Comparison of ENCODE assay signal across 7 cellular contexts in genomic region chr10:7388149-7388548, GRCh38. TPM values are rescaled to one million over a fixed set of nuclear protein-coding genes. Genes with fewer than 3 reads are reported as not detected.
A peak's percentile ranks its signal among the peaks of the same experiment; 100 is the strongest.
DNase-seq lines count a peak whose midpoint lies in the region; ATAC-seq and TF ChIP-seq lines count a peak whose summit lies in the region.
"Not testable (repeated sequence)": the region's sequence is repeated elsewhere in the genome, so short reads cannot be mapped to it uniquely, and the experiment has no call there.

No MANE protein-coding gene starts in this region.

- not testable (repeated sequence) for H3K27me3 Mint-ChIP-seq in CD8-positive, alpha-beta T cell (ENCODE audit: low read depth); T-helper 1 cell treated with Interleukin-12 subunit alpha and Interleukin-12 subunit beta and Interleukin-4 antibody, amounts not matched to agents 30 μg/mL and 1 μg/mL, for 36 hours (ENCODE audit: low read depth); activated CD4-positive, alpha-beta memory T cell treated with anti-CD3 and anti-CD28 coated beads for 36 hours; activated T-helper 17 cell treated with anti-CD3 and anti-CD28 coated beads, Interleukin-2, amount 50 U/mL, for 72 hours; central memory CD8-positive, alpha-beta T cell; naive thymus-derived CD8-positive, alpha-beta T cell

- not testable (repeated sequence) for H3K27me3 ChIP-seq in BLaER1; CD8-positive, alpha-beta T cell (ENCODE audit: insufficient read depth, low read length)

- H3K36me3 ChIP-seq in BLaER1, result peaks cover 58% of the 10 kb centered on the region
- not testable (repeated sequence) for H3K36me3 ChIP-seq in CD8-positive, alpha-beta T cell (ENCODE audit: insufficient read depth, low read length)

- intact Hi-C loops in CD8-positive, alpha-beta T cell (cut with DNase I, micrococcal nuclease), result loop anchor here in 1 of 2 experiments (2.0 to 10.0 kb wide), 2 partner anchors 21 to 353 kb away; no protein-coding TSS in a partner anchor
- intact Hi-C loops in activated CD4-positive, alpha-beta memory T cell treated with anti-CD3 and anti-CD28 coated beads for 36 hours (cut with micrococcal nuclease), result not testable (repeated sequence)

- H3K9me3 ChIP-seq in BLaER1; CD8-positive, alpha-beta T cell (ENCODE audit: low read length): not testable (repeated sequence)

- not testable (repeated sequence) for H3K4me3 Mint-ChIP-seq in CD8-positive, alpha-beta T cell; T-helper 1 cell treated with Interleukin-12 subunit alpha and Interleukin-12 subunit beta and Interleukin-4 antibody, amounts not matched to agents 30 μg/mL and 1 μg/mL, for 36 hours; activated CD4-positive, alpha-beta memory T cell treated with anti-CD3 and anti-CD28 coated beads for 36 hours
- peak overlapping the region; percentile 71 for H3K4me3 Mint-ChIP-seq in activated T-helper 17 cell treated with anti-CD3 and anti-CD28 coated beads, Interleukin-2, amount 50 U/mL, for 72 hours
- peak overlapping the region; percentile 60 for H3K4me3 Mint-ChIP-seq in central memory CD8-positive, alpha-beta T cell
- H3K4me3 Mint-ChIP-seq in naive thymus-derived CD8-positive, alpha-beta T cell, result peak overlapping the region in 4 of 10 donors; percentile 2 to 67 (median 38)

- H3K4me1 ChIP-seq in BLaER1, result peaks cover 57% of the 10 kb centered on the region
- peaks cover 39% of the 10 kb centered on the region for H3K4me1 ChIP-seq in CD8-positive, alpha-beta T cell (ENCODE audit: insufficient read depth, low read length)

- CTCF ChIA-PET in CD8-positive, alpha-beta T cell (lab: Charles Lee), result interaction anchor here (1.1 kb wide), 1 partner anchor 470 kb away, joined by 3 read pairs; no protein-coding TSS in a partner anchor
- CTCF ChIA-PET in activated CD4-positive, alpha-beta memory T cell treated with anti-CD3 and anti-CD28 coated beads for 36 hours (lab: Charles Lee), result not testable (repeated sequence)

- peak overlapping the region; percentile 90 for H3K27ac Mint-ChIP-seq in CD8-positive, alpha-beta T cell
- H3K27ac Mint-ChIP-seq in T-helper 1 cell treated with Interleukin-12 subunit alpha and Interleukin-12 subunit beta and Interleukin-4 antibody, amounts not matched to agents 30 μg/mL and 1 μg/mL, for 36 hours, result peak overlapping the region; percentile 41
- peak overlapping the region; percentile 19 for H3K27ac Mint-ChIP-seq in activated CD4-positive, alpha-beta memory T cell treated with anti-CD3 and anti-CD28 coated beads for 36 hours
- peak overlapping the region; percentile 93 for H3K27ac Mint-ChIP-seq in activated T-helper 17 cell treated with anti-CD3 and anti-CD28 coated beads, Interleukin-2, amount 50 U/mL, for 72 hours
- H3K27ac Mint-ChIP-seq in central memory CD8-positive, alpha-beta T cell (ENCODE audit: low read depth), result peak overlapping the region; percentile 59
- peak overlapping the region in 6 of 10 donors; percentile 44 to 96 (median 81) for H3K27ac Mint-ChIP-seq in naive thymus-derived CD8-positive, alpha-beta T cell

- H3K36me3 Mint-ChIP-seq in CD8-positive, alpha-beta T cell; T-helper 1 cell treated with Interleukin-12 subunit alpha and Interleukin-12 subunit beta and Interleukin-4 antibody, amounts not matched to agents 30 μg/mL and 1 μg/mL, for 36 hours (ENCODE audit: low read depth); activated CD4-positive, alpha-beta memory T cell treated with anti-CD3 and anti-CD28 coated beads for 36 hours; activated T-helper 17 cell treated with anti-CD3 and anti-CD28 coated beads, Interleukin-2, amount 50 U/mL, for 72 hours (ENCODE audit: low read depth); central memory CD8-positive, alpha-beta T cell (ENCODE audit: insufficient read depth); naive thymus-derived CD8-positive, alpha-beta T cell: not testable (repeated sequence)

- not testable (repeated sequence) for H3K9ac ChIP-seq in BLaER1

- H3K4me1 Mint-ChIP-seq in CD8-positive, alpha-beta T cell (ENCODE audit: low read depth), result peaks cover 69% of the 10 kb centered on the region
- peaks cover 46% of the 10 kb centered on the region for H3K4me1 Mint-ChIP-seq in T-helper 1 cell treated with Interleukin-12 subunit alpha and Interleukin-12 subunit beta and Interleukin-4 antibody, amounts not matched to agents 30 μg/mL and 1 μg/mL, for 36 hours (ENCODE audit: low read depth)
- H3K4me1 Mint-ChIP-seq in activated CD4-positive, alpha-beta memory T cell treated with anti-CD3 and anti-CD28 coated beads for 36 hours (ENCODE audit: low read depth), result peaks cover 57% of the 10 kb centered on the region
- peaks cover 32% of the 10 kb centered on the region for H3K4me1 Mint-ChIP-seq in activated T-helper 17 cell treated with anti-CD3 and anti-CD28 coated beads, Interleukin-2, amount 50 U/mL, for 72 hours
- H3K4me1 Mint-ChIP-seq in central memory CD8-positive, alpha-beta T cell, result peaks cover 54% of the 10 kb centered on the region
- peaks cover 33 to 84% (median 82%) of the 10 kb centered on the region in 4 donors for H3K4me1 Mint-ChIP-seq in naive thymus-derived CD8-positive, alpha-beta T cell

- not testable (repeated sequence) for H3K27ac ChIP-seq in BLaER1; CD8-positive, alpha-beta T cell (ENCODE audit: low read depth, low read length)

- H4K20me1 ChIP-seq in BLaER1, result peaks cover 98% of the 10 kb centered on the region

- not testable (repeated sequence) for DNase-seq in CD8-positive, alpha-beta T cell; activated CD4-positive, alpha-beta memory T cell treated with anti-CD3 and anti-CD28 coated beads for 36 hours; central memory CD8-positive, alpha-beta T cell (ENCODE audit: low spot score in 2 of 2); naive thymus-derived CD8-positive, alpha-beta T cell

- not testable (repeated sequence) for H3K9me3 Mint-ChIP-seq in CD8-positive, alpha-beta T cell; T-helper 1 cell treated with Interleukin-12 subunit alpha and Interleukin-12 subunit beta and Interleukin-4 antibody, amounts not matched to agents 30 μg/mL and 1 μg/mL, for 36 hours; activated CD4-positive, alpha-beta memory T cell treated with anti-CD3 and anti-CD28 coated beads for 36 hours; activated T-helper 17 cell treated with anti-CD3 and anti-CD28 coated beads, Interleukin-2, amount 50 U/mL, for 72 hours; central memory CD8-positive, alpha-beta T cell; naive thymus-derived CD8-positive, alpha-beta T cell

- 0 out of 2 replicates have a peak overlapping the region, but pooled peaks have one; percentile 6 for H3K4me2 ChIP-seq in BLaER1

- not testable (repeated sequence) for TF ChIP-seq CTCF in CD8-positive, alpha-beta T cell (IDR thresholded peaks at IDR 0.05)

- H3K4me3 ChIP-seq in BLaER1; CD8-positive, alpha-beta T cell (ENCODE audit: low read depth, low read length): not testable (repeated sequence)

- POLR2A ChIA-PET in CD8-positive, alpha-beta T cell (lab: Charles Lee), result interaction anchor here (0.7 kb wide), 1 partner anchor 214 kb away, joined by 4 read pairs; no protein-coding TSS in a partner anchor
- POLR2A ChIA-PET in activated CD4-positive, alpha-beta memory T cell treated with anti-CD3 and anti-CD28 coated beads for 36 hours (lab: Charles Lee), result not testable (repeated sequence)
- POLR2A ChIA-PET in naive thymus-derived CD8-positive, alpha-beta T cell (lab: Charles Lee), result interaction anchor here (0.6 to 1.2 kb wide), 3 partner anchors 11 to 451 kb away, joined by 4 to 5 read pairs (median 4); no protein-coding TSS in a partner anchor

- not testable (repeated sequence) for ATAC-seq in CD8-positive, alpha-beta T cell; activated T-helper 17 cell treated with anti-CD3 and anti-CD28 coated beads, Interleukin-2, amount 50 U/mL, for 72 hours (replicated peaks); central memory CD8-positive, alpha-beta T cell (replicated peaks; ENCODE audit: extremely low read depth, poor library complexity, severe bottlenecking); naive thymus-derived CD8-positive, alpha-beta T cell

RNA-seq across cellular contexts. Expression of gene SFMBT2, which starts 22.7 kb away (rescaled TPM):
- total RNA-seq in CD8-positive, alpha-beta T cell, result 10 to 100 TPM; 27.5 to 30.3 TPM
- 10 to 100 TPM; 12.8 to 15.4 TPM for total RNA-seq in activated CD4-positive, alpha-beta memory T cell treated with anti-CD3 and anti-CD28 coated beads for 36 hours
- total RNA-seq in activated T-helper 17 cell treated with anti-CD3 and anti-CD28 coated beads, Interleukin-2, amount 50 U/mL, for 72 hours, result 10 to 100 TPM; 20.4 to 24.8 TPM
- 10 to 100 TPM; 30.1 to 31.8 TPM for total RNA-seq in naive thymus-derived CD8-positive, alpha-beta T cell
- 1 to 10 TPM; 2.2 to 6.7 (median 4.8) TPM for polyA plus RNA-seq in naive thymus-derived CD8-positive, alpha-beta T cell

Comparison
In these comparisons a context has a peak if more than half of its experiments do, and no peak if none do; other contexts are left out.
1. H3K27ac Mint-ChIP-seq: peak in every context shown above with its lines; median percentile 93 in activated T-helper 17 cell treated with anti-CD3 and anti-CD28 coated beads, Interleukin-2, amount 50 U/mL, for 72 hours; 90 in CD8-positive, alpha-beta T cell; 81 in naive thymus-derived CD8-positive, alpha-beta T cell; 59 in central memory CD8-positive, alpha-beta T cell; 41 in T-helper 1 cell treated with Interleukin-12 subunit alpha and Interleukin-12 subunit beta and Interleukin-4 antibody, amounts not matched to agents 30 μg/mL and 1 μg/mL, for 36 hours; 19 in activated CD4-positive, alpha-beta memory T cell treated with anti-CD3 and anti-CD28 coated beads for 36 hours.